13 cellular contexts compared by ENCODE assay signal in the genomic region with DNA sequence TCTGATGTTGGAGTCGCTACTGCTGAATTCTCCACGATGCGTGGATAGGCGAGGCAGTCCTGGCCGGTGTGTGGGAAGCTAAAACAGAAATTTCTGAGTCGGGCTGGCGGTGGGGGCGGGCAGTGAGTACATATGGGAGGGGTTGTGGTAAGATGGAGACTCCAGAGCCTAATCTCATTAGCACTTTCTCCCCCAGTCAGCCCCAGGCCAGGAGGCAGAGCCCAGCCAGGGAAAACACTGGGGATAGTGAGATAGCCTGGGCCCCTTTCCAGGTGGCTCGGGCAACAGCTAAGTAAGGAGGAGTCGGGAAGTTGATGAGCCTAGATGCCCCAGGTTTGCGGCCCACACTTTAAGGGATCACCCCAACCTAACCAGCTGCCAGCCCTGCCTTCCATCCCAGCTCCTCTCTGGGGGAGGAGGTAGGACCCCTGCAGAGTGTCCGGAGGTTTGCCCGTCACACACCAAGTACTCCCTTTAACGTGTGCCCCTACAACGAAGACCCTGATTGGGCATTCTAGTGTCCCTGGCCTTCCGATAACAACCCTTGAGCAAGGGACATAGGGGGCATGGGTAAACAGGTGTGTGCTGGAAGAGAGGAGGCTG. TPM values are rescaled to one million over a fixed set of nuclear protein-coding genes. Genes with fewer than 3 reads are reported as not detected.
DNase-seq lines count a peak whose midpoint lies in the region; ATAC-seq and TF ChIP-seq lines count a peak whose summit lies in the region.
"Had no signal": no experiment of that assay in that cellular context is flagged by ENCODE, and none has a peak within 500 bp of the region (broad histone marks: within the 10 kb centered on the region; RNA-seq: fewer than 3 reads in every experiment).

No MANE protein-coding gene starts in this region.

- H3K27me3 ChIP-seq in lung (ENCODE audit: control insufficient read depth, insufficient read depth) (no peaks in the 10 kb centered on the region), spleen (replicated peaks in 1 of 7) (no peaks in the 10 kb centered on the region)

- H3K4me1 ChIP-seq in lung (ENCODE audit: control insufficient read depth in 2 of 2, insufficient read depth in 2 of 2, low read length in 2 of 2) (no peaks in the 10 kb centered on the region), spleen (peaks cover 0 to 5% (median 0%) of the 10 kb centered on the region in 6 donors)
- H3K4me1 ChIP-seq: Caco-2 had no signal

- no peak for ATAC-seq in lung (ENCODE audit: insufficient read depth, low FRiP score)

- H3K9me3 ChIP-seq in lung (ENCODE audit: control insufficient read depth in 2 of 2, insufficient read depth in 1 of 2, low read length in 1 of 2) (peaks cover 0 to 2% of the 10 kb centered on the region in 2 donors), spleen (no peaks in the 10 kb centered on the region)
- H3K9me3 ChIP-seq: Caco-2 had no signal

- WGBS in lung, 2 donors, result 89 to 96% methylated on average over 15 to 16 of the region's 16 CpGs
- WGBS in spleen, 5 donors, result 86 to 94% (median 92%) methylated on average over 13 to 16 of the region's 16 CpGs

- H3K4me3 ChIP-seq in lung (no peak overlapping the region), spleen (no peak overlapping the region)
- H3K4me3 ChIP-seq: BLaER1 had no signal

- TF ChIP-seq POLR2A in spleen (IDR thresholded peaks at IDR 0.05), result no peak

- H3K27ac ChIP-seq in lung (ENCODE audit: low read depth in 1 of 2, low read length in 1 of 2) (no peak overlapping the region), spleen (no peak overlapping the region)
- H3K27ac ChIP-seq: BLaER1 had no signal

- no peak for TF ChIP-seq CTCF in lung (IDR thresholded peaks at IDR 0.05; ENCODE audit: control extremely low read depth, extremely low read depth)
- no peak for TF ChIP-seq CTCF in spleen (IDR thresholded peaks at IDR 0.05 in 8 of 11, conservative IDR thresholded peaks at IDR 0.05 in 3 of 11)

- DNase-seq in activated CD8-positive, alpha-beta memory T cell treated with anti-CD3 and anti-CD28 coated beads for 24 hours, result peak; percentile 55
- no peak for DNase-seq in activated CD8-positive, alpha-beta memory T cell treated with anti-CD3 and anti-CD28 coated beads, Interleukin-2, amount 50 U/mL, for 48 hours
- DNase-seq in NCI-H82 treated with DMSO at 0.1 percent for 48 hours (lab: John Stamatoyannopoulos, UW; ENCODE audit: unreplicated experiment), result peak; percentile 31
- DNase-seq in lung (ENCODE audit: low spot score), result peak; percentile 26
- peak; percentile 43 for DNase-seq in spleen
- no peak for DNase-seq in T1000 (lab: John Stamatoyannopoulos, UW)
- no peak for DNase-seq in RPMI8226
- DNase-seq: CD8-positive, alpha-beta memory T cell; GF-D8 had no signal

- H3K36me3 ChIP-seq in lung (ENCODE audit: control insufficient read depth in 2 of 2, insufficient read depth in 2 of 2, low read length in 2 of 2), result no peaks in the 10 kb centered on the region
- H3K36me3 ChIP-seq in spleen, result no peaks in the 10 kb centered on the region
- H3K36me3 ChIP-seq: BLaER1 had no signal

- intact Hi-C loops in spleen (cut with DNase I; ENCODE audit: low total_unique reads), result no loop called here

RNA-seq across cellular contexts. Expression of gene CXCR3, which starts 46.7 kb away (rescaled TPM):
- under 1 TPM; 0.40 to 0.74 TPM for total RNA-seq in lung
- under 1 TPM; 0.62 to 0.87 TPM for polyA plus RNA-seq in lung
- total RNA-seq in spleen, result 1 to 10 TPM; 5.6 to 9.4 (median 8.5) TPM
- polyA plus RNA-seq in spleen, result 10 to 100 TPM in 1 of 3 donors, 1 to 10 TPM in 2; 4.4 to 13.9 (median 6.4) TPM
- total RNA-seq: Caco-2, H4 had no signal
- polyA plus RNA-seq: HepG2 had no signal

RNA-seq across cellular contexts. Expression of gene CXorf49, which starts 53.1 kb away (rescaled TPM):
- total RNA-seq in lung, result not detected
- not detected for polyA plus RNA-seq in lung
- not detected for total RNA-seq in spleen
- not detected for polyA plus RNA-seq in spleen
- total RNA-seq: Caco-2; CD8-positive, alpha-beta memory T cell; H4; HepG2 had no signal
- polyA plus RNA-seq: CD8-positive, alpha-beta memory T cell; HepG2 had no signal

Comparison
In these comparisons a context has a peak if more than half of its experiments do, and no peak if none do; other contexts are left out.
1. DNase-seq: peak in activated CD8-positive, alpha-beta memory T cell treated with anti-CD3 and anti-CD28 coated beads for 24 hours (single experiment), NCI-H82 treated with DMSO at 0.1 percent for 48 hours (single experiment), lung (single experiment) and spleen (single experiment); none in activated CD8-positive, alpha-beta memory T cell treated with anti-CD3 and anti-CD28 coated beads, Interleukin-2, amount 50 U/mL, for 48 hours (single experiment), T1000 (single experiment) and RPMI8226 (single experiment).